In the genomic region with DNA sequence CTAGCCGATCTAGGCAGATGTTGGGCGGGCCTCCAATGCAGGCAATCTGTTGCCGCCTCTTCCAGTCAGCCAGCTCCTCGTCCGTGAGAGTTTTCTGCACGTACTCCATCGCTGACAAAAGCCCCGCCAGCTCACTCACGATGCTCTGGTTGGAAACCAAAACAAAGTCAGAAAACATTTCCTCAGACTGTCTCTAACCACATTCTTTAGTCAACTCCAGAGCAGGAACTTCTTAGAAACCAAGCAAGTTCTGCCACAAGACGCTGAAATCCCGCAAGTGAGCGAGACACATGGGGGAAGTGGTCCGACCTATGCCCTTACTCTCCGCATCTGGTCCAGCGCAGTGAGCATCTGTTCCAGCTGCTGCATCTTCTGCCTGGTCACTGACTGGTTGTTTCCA, we compare ENCODE assay signal across 8 cellular contexts. TPM values are rescaled to one million over a fixed set of nuclear protein-coding genes. Genes with fewer than 3 reads are reported as not detected.
DNase-seq lines count a peak whose midpoint lies in the region; ATAC-seq and TF ChIP-seq lines count a peak whose summit lies in the region.

No MANE protein-coding gene starts in this region.

- H3K4me3 ChIP-seq in lower leg skin (ENCODE audit: low read depth, poor library complexity, severe bottlenecking) (no peak overlapping the region), body of pancreas (no peak overlapping the region), heart left ventricle (no peak overlapping the region)

- intact Hi-C loops in lower leg skin (cut with DNase I; ENCODE audit: low total_unique reads) (no loop called here), body of pancreas (cut with DNase I) (no loop called here), heart left ventricle (cut with DNase I) (no loop called here)

- DNase-seq in chondrocyte (ENCODE audit: low spot score) (no peak), lower leg skin (ENCODE audit: low spot score in 2 of 2) (no peak), body of pancreas (no peak), heart left ventricle (no peak), ACHN (no peak)
- DNase-seq in stimulated activated CD8-positive, alpha-beta memory T cell treated with anti-CD3 and anti-CD28 coated beads, Interleukin-7, amount 100 ng/mL, for 24 hours (ENCODE audit: low read depth), result peak; percentile 26

- H3K4me3 Mint-ChIP-seq in T-helper 1 cell treated with Interleukin-12 subunit alpha and Interleukin-12 subunit beta and Interleukin-4 antibody, amounts not matched to agents 30 μg/mL and 1 μg/mL, for 36 hours, result peak overlapping the region; percentile 68
- H3K4me3 Mint-ChIP-seq in chondrocyte (ENCODE audit: unreplicated experiment), result no peak overlapping the region

- H3K27me3 ChIP-seq in body of pancreas, result no peaks in the 10 kb centered on the region
- no peaks in the 10 kb centered on the region for H3K27me3 ChIP-seq in heart left ventricle

- TF ChIP-seq POLR2A in lower leg skin (IDR thresholded peaks at IDR 0.05), result no peak
- TF ChIP-seq POLR2A in body of pancreas (IDR thresholded peaks at IDR 0.05), result no peak
- no peak for TF ChIP-seq POLR2A in heart left ventricle (IDR thresholded peaks at IDR 0.05)

- H3K9me3 Mint-ChIP-seq in T-helper 1 cell treated with Interleukin-12 subunit alpha and Interleukin-12 subunit beta and Interleukin-4 antibody, amounts not matched to agents 30 μg/mL and 1 μg/mL, for 36 hours, result no peaks in the 10 kb centered on the region
- H3K9me3 Mint-ChIP-seq in chondrocyte (ENCODE audit: low read depth), result no peaks in the 10 kb centered on the region

- peaks cover 13 to 52% of the 10 kb centered on the region in 2 donors for H3K36me3 ChIP-seq in body of pancreas (replicated peaks in 1 of 2; ENCODE audit: insufficient read depth in 1 of 2, low read depth in 2 of 2)
- H3K36me3 ChIP-seq in heart left ventricle, result peaks cover 5 to 95% (median 92%) of the 10 kb centered on the region in 9 donors

- TF ChIP-seq CTCF in chondrocyte (IDR thresholded peaks at IDR 0.05) (no peak), lower leg skin (IDR thresholded peaks at IDR 0.05) (no peak), body of pancreas (IDR thresholded peaks at IDR 0.05) (no peak), heart left ventricle (IDR thresholded peaks at IDR 0.05) (no peak)

- ATAC-seq in GM19463 (IDR thresholded peaks at IDR 0.05; ENCODE audit: unreplicated experiment) (peak; percentile 59), body of pancreas (no peak), heart left ventricle (no peak)

- no peaks in the 10 kb centered on the region for H3K27me3 Mint-ChIP-seq in T-helper 1 cell treated with Interleukin-12 subunit alpha and Interleukin-12 subunit beta and Interleukin-4 antibody, amounts not matched to agents 30 μg/mL and 1 μg/mL, for 36 hours (ENCODE audit: low read depth)
- H3K27me3 Mint-ChIP-seq in chondrocyte (ENCODE audit: low read depth), result no peaks in the 10 kb centered on the region

- in situ Hi-C loops in ACHN (cut with HindIII; ENCODE audit: low pct_ligation_motif_present, low pct_unique_long_range_greater_than_20kb, low sequenced_read_pairs), result no loop called here

- H3K4me1 Mint-ChIP-seq in T-helper 1 cell treated with Interleukin-12 subunit alpha and Interleukin-12 subunit beta and Interleukin-4 antibody, amounts not matched to agents 30 μg/mL and 1 μg/mL, for 36 hours (ENCODE audit: low read depth), result peaks cover 65% of the 10 kb centered on the region
- peaks cover 16% of the 10 kb centered on the region for H3K4me1 Mint-ChIP-seq in chondrocyte (ENCODE audit: low read depth)

- no peaks in the 10 kb centered on the region for H3K4me1 ChIP-seq in body of pancreas
- peaks cover 0 to 42% (median 10%) of the 10 kb centered on the region in 12 donors for H3K4me1 ChIP-seq in heart left ventricle

- H3K27ac ChIP-seq in body of pancreas (no peak overlapping the region), heart left ventricle (peak overlapping the region in 1 of 12 donors; percentile 60)

- H3K27ac Mint-ChIP-seq in T-helper 1 cell treated with Interleukin-12 subunit alpha and Interleukin-12 subunit beta and Interleukin-4 antibody, amounts not matched to agents 30 μg/mL and 1 μg/mL, for 36 hours, result peak overlapping the region; percentile 88
- peak overlapping the region; percentile 87 for H3K27ac Mint-ChIP-seq in chondrocyte (ENCODE audit: unreplicated experiment)

- H3K36me3 Mint-ChIP-seq in T-helper 1 cell treated with Interleukin-12 subunit alpha and Interleukin-12 subunit beta and Interleukin-4 antibody, amounts not matched to agents 30 μg/mL and 1 μg/mL, for 36 hours (ENCODE audit: low read depth), result peaks cover 66% of the 10 kb centered on the region
- H3K36me3 Mint-ChIP-seq in chondrocyte (ENCODE audit: low read depth), result peaks cover 30% of the 10 kb centered on the region

- WGBS in lower leg skin, 2 donors, result 57 to 60% methylated on average over 15 of the region's 15 CpGs
- 80 to 85% methylated on average over 12 to 15 of the region's 15 CpGs for WGBS in body of pancreas, 2 donors
- WGBS in heart left ventricle, 4 donors, result 76 to 84% (median 81%) methylated on average over 15 of the region's 15 CpGs

- H3K9me3 ChIP-seq in body of pancreas (no peaks in the 10 kb centered on the region), heart left ventricle (no peaks in the 10 kb centered on the region)

RNA-seq across cellular contexts. Expression of gene STAT5A, which starts 49.1 kb away (rescaled TPM):
- total RNA-seq in chondrocyte (12.2 to 17.6 TPM (median 14.3 TPM) in 3 replicates), lower leg skin (10 to 100 TPM; 25.1 to 60.9 (median 48.0) TPM), body of pancreas (10 to 100 TPM; 25.2 to 52.1 TPM), heart left ventricle (10 to 100 TPM in 8 of 9 donors, 1 to 10 TPM in 1; 7.5 to 44.0 (median 15.7) TPM)
- polyA plus RNA-seq in heart left ventricle, result 1 to 10 TPM; 4.9 to 9.0 TPM

RNA-seq across cellular contexts. Expression of gene STAT3, which starts 50.8 kb away (rescaled TPM):
- total RNA-seq in chondrocyte (164 to 203 TPM (median 164 TPM) in 3 replicates), lower leg skin (100 to 1,000 TPM; 109 to 149 (median 124) TPM), body of pancreas (10 to 100 TPM; 79.4 to 99.5 TPM), heart left ventricle (100 to 1,000 TPM; 111 to 614 (median 148) TPM)
- 100 to 1,000 TPM in 1 of 2 donors, 10 to 100 TPM in 1; 36.0 to 152 TPM for polyA plus RNA-seq in heart left ventricle
